ENCODE assay signal across 18 cellular contexts in genomic region chr7:40866601-40867000, GRCh38.
DNase-seq lines count a peak whose midpoint lies in the region; ATAC-seq and TF ChIP-seq lines count a peak whose summit lies in the region.
"Had no signal": no experiment of that assay in that cellular context is flagged by ENCODE, and none has a peak within 500 bp of the region (broad histone marks: within the 10 kb centered on the region; RNA-seq: fewer than 3 reads in every experiment).

No MANE protein-coding gene starts in this region.

- POLR2A ChIA-PET in AG04449 (lab: Yijun Ruan, JAX) = no interaction called here

- ATAC-seq in esophagus mucosa = no peak
- ATAC-seq: pancreas had no signal

- CTCF ChIA-PET in AG04449 (lab: Yijun Ruan, JAX) = interaction anchor here (1.0 to 1.6 kb wide), 8 partner anchors 10 to 839 kb away, joined by 3 to 6 read pairs (median 3); no protein-coding TSS in a partner anchor

- no peak for DNase-seq in AG04449 (ENCODE audit: low read depth, low spot score)
- DNase-seq in M059J (ENCODE audit: low read depth) = peak; percentile 66
- DNase-seq in choroid plexus epithelial cell (ENCODE audit: low read depth) = peak; percentile 74
- peak; percentile 11 for DNase-seq in left kidney (ENCODE audit: low read depth, low spot score)
- no peak for DNase-seq in NK-92 treated with Interleukin-12 subunit alpha and Interleukin-12 subunit beta, amount 100 ng/mL, for 24 hours (lab: John Stamatoyannopoulos, UW)
- no peak for DNase-seq in NCI-H1417 treated with DMSO at 0.1 percent for 48 hours (lab: John Stamatoyannopoulos, UW)
- no peak for DNase-seq in dedifferentiated amniotic fluid mesenchymal stem cell (ENCODE audit: extremely low spot score)
- DNase-seq: activated CD8-positive, alpha-beta memory T cell treated with anti-CD3 and anti-CD28 coated beads, Interleukin-2, amount 50 U/mL, for 4 hours; anterior cingulate cortex; dermis blood vessel endothelial cell; EL; erythroblast; hypothalamus; NCI-H1436 treated with DMSO at 0.1 percent for 48 hours; pancreas; SJCRH30; stimulated activated CD4-positive, alpha-beta T cell treated with anti-CD3 and anti-CD28 coated beads, Interleukin-2, amount 100 ng/mL, for 24 hours had no signal

- H3K4me3 ChIP-seq in AG04449 (ENCODE audit: low read depth, low read length) (no peak overlapping the region), choroid plexus epithelial cell (ENCODE audit: low read depth, low read length) (no peak overlapping the region)
- H3K4me3 ChIP-seq: pancreas, SJCRH30 had no signal

- peak; percentile 27 for TF ChIP-seq CTCF in AG04449 (IDR thresholded peaks at IDR 0.05; ENCODE audit: insufficient read depth, low read length, missing control alignments)
- TF ChIP-seq CTCF in choroid plexus epithelial cell (conservative IDR thresholded peaks at IDR 0.05; ENCODE audit: low read depth, low read length) = peak; percentile 65

Comparison
In these comparisons a context has a peak if more than half of its experiments do, and no peak if none do; other contexts are left out.
1. DNase-seq: peak in M059J (single experiment), choroid plexus epithelial cell (single experiment) and left kidney (single experiment); none in AG04449 (single experiment), NK-92 treated with Interleukin-12 subunit alpha and Interleukin-12 subunit beta, amount 100 ng/mL, for 24 hours (single experiment), NCI-H1417 treated with DMSO at 0.1 percent for 48 hours (single experiment) and dedifferentiated amniotic fluid mesenchymal stem cell (single experiment).